9 cellular contexts compared by ENCODE assay signal in genomic region chr16:50219402-50219975, GRCh38.
"Had no signal": no experiment of that assay in that cellular context is flagged by ENCODE, and none has a peak within 500 bp of the region (broad histone marks: within the 10 kb centered on the region; RNA-seq: fewer than 3 reads in every experiment).

No MANE protein-coding gene starts in this region.

- H3K4me1 Mint-ChIP-seq: GM23338, H9 had no signal

- H2AFZ ChIP-seq: GM23338 had no signal

- ATAC-seq: GM23338 had no signal

- H3K4me3 Mint-ChIP-seq: GM23338, H9, HFFc6 had no signal

- FAIRE-seq: H1, H54 had no signal

- DNase-seq: H9, HCEC 1CT, HFFc6, IMR-90, KBM-7 had no signal

- H3K27ac ChIP-seq: HL-60 had no signal

- H3K27ac Mint-ChIP-seq: GM23338, HFFc6 had no signal

- H3K9me3 Mint-ChIP-seq: GM23338, H9, HFFc6 had no signal

- H3K4me3 ChIP-seq: GM23338 had no signal

- H3K4me2 ChIP-seq: GM23338 had no signal
